24 cellular contexts compared by ENCODE assay signal in genomic region chr12:38887770-38888169, GRCh38.
"Had no signal": no experiment of that assay in that cellular context is flagged by ENCODE, and none has a peak within 500 bp of the region (broad histone marks: within the 10 kb centered on the region; RNA-seq: fewer than 3 reads in every experiment).

No MANE protein-coding gene starts in this region.

- H3K36me3 ChIP-seq: neural progenitor cell, ovary, right lobe of liver, sigmoid colon, stomach, thoracic aorta, thyroid gland, tibial nerve, upper lobe of left lung, vagina had no signal

- H3K27me3 ChIP-seq: neural progenitor cell, ovary, right lobe of liver, sigmoid colon, stomach, thyroid gland, tibial nerve, upper lobe of left lung, vagina had no signal

- H2AFZ ChIP-seq: neural progenitor cell, parathyroid adenoma had no signal

- ATAC-seq: psoas muscle; right cardiac atrium; right lobe of liver; stimulated activated effector memory CD8-positive, alpha-beta T cell treated with anti-CD3 and anti-CD28 coated beads, Interleukin-12 subunit alpha, Interleukin-12 subunit beta, amount 100 ng/mL, for 72 hours; stimulated activated naive B cell treated with anti-CD40 and anti-IgM and Interleukin-4, amounts not matched to agents 10 μg/mL and 1 μg/mL and 100 μg/mL, for 72 hours had no signal

- DNase-seq: occipital lobe; ovary; posterior cingulate gyrus; psoas muscle; right cardiac atrium; right lobe of liver; sigmoid colon; small intestine; stimulated activated CD4-positive, alpha-beta T cell treated with anti-CD3 and anti-CD28 coated beads, Interleukin-15, amount 100 ng/mL, for 24 hours; stimulated activated CD4-positive, alpha-beta T cell treated with anti-CD3 and anti-CD28 coated beads, Interleukin-2, amount 100 ng/mL, for 24 hours; stimulated activated CD4-positive, alpha-beta T cell treated with anti-CD3 and anti-CD28 coated beads, Interleukin-2, amount 100 ng/mL, for 48 hours; stimulated activated CD4-positive, alpha-beta T cell treated with anti-CD3 and anti-CD28 coated beads, Interleukin-4, amount 100 ng/mL, for 24 hours; stimulated activated naive B cell treated with anti-CD40 and anti-IgM and Interleukin-4, amounts not matched to agents 10 μg/mL and 1 μg/mL and 100 μg/mL, for 72 hours; stimulated activated naive CD4-positive, alpha-beta T cell treated with Interleukin-2 at 50 U/mL for 16 hours; stomach; thyroid gland; trophoblast cell; upper lobe of left lung had no signal

- H3K4me3 ChIP-seq: neural progenitor cell, ovary, psoas muscle, right lobe of liver, sigmoid colon, stomach, thoracic aorta, thyroid gland, tibial nerve, upper lobe of left lung, vagina had no signal

- H3K4me2 ChIP-seq: neural progenitor cell had no signal

- H3K4me1 ChIP-seq: neural progenitor cell, parathyroid adenoma, psoas muscle, tibial nerve had no signal

- H3K9ac ChIP-seq: neural progenitor cell, parathyroid adenoma had no signal

- H3K27ac ChIP-seq: neural progenitor cell, ovary, parathyroid adenoma, psoas muscle, sigmoid colon, stomach, thoracic aorta, thyroid gland, tibial nerve, upper lobe of left lung, vagina had no signal

- H3K9me3 ChIP-seq: ovary, psoas muscle, right lobe of liver, sigmoid colon, stomach, thoracic aorta, thyroid gland, tibial nerve, upper lobe of left lung, vagina had no signal
